8 cellular contexts compared by ENCODE assay signal in genomic region chr10:104268691-104269645, GRCh38. TPM values are rescaled to one million over a fixed set of nuclear protein-coding genes. Genes with fewer than 3 reads are reported as not detected.
DNase-seq lines count a peak whose midpoint lies in the region; ATAC-seq and TF ChIP-seq lines count a peak whose summit lies in the region.

Gene GSTO2, plus strand, starts transcription at chr10:104269184. Its CDS starts 5,732 bp downstream, at chr10:104274916.

- peak within 1 kb of the TSS; percentile 93 for H3K4me3 Mint-ChIP-seq in T-helper 2 cell treated with Interferon-gamma antibody and Interleukin-4, amounts not matched to agents 5 μg/mL and 100 μg/mL, for 36 hours

- WGBS in hepatocyte (ENCODE audit: low lambda C conversion rate, missing lambda C conversion rate): 12% methylated on average over 60 of the region's 60 CpGs
- 1% methylated on average over 58 to 60 of the region's 60 CpGs for WGBS in aorta, 2 donors

- peak within 1 kb of the TSS; percentile 54 for H3K4me3 ChIP-seq in hepatocyte
- H3K4me3 ChIP-seq in aorta (ENCODE audit: low read length in 2 of 2): peak within 1 kb of the TSS; percentile 58 to 84

- H3K27me3 ChIP-seq in hepatocyte (no peaks in the 10 kb centered on the region), aorta (ENCODE audit: control insufficient read depth in 1 of 2, insufficient read depth in 2 of 2, low read length in 1 of 2) (no peaks in the 10 kb centered on the region)

- no peaks in the 10 kb centered on the region for H3K9me3 Mint-ChIP-seq in T-helper 2 cell treated with Interferon-gamma antibody and Interleukin-4, amounts not matched to agents 5 μg/mL and 100 μg/mL, for 36 hours

- no peak for TF ChIP-seq CTCF in hepatocyte (IDR thresholded peaks at IDR 0.05; ENCODE audit: poor library complexity)

- H4K20me1 ChIP-seq in hepatocyte (ENCODE audit: insufficient read depth, poor library complexity, severe bottlenecking): no peaks in the 10 kb centered on the region

- no peaks in the 10 kb centered on the region for H3K27me3 Mint-ChIP-seq in T-helper 2 cell treated with Interferon-gamma antibody and Interleukin-4, amounts not matched to agents 5 μg/mL and 100 μg/mL, for 36 hours (ENCODE audit: low read depth)

- no peaks in the 10 kb centered on the region for H3K9me2 ChIP-seq in hepatocyte (replicated peaks; ENCODE audit: insufficient read depth)

- H3K9me3 ChIP-seq in hepatocyte (ENCODE audit: low read depth) (no peaks in the 10 kb centered on the region), aorta (ENCODE audit: control insufficient read depth, low read length) (no peaks in the 10 kb centered on the region)

- H3K27ac Mint-ChIP-seq in T-helper 2 cell treated with Interferon-gamma antibody and Interleukin-4, amounts not matched to agents 5 μg/mL and 100 μg/mL, for 36 hours: peak within 1 kb of the TSS; percentile 91

- H3K36me3 Mint-ChIP-seq in T-helper 2 cell treated with Interferon-gamma antibody and Interleukin-4, amounts not matched to agents 5 μg/mL and 100 μg/mL, for 36 hours (ENCODE audit: low read depth): peaks cover 39% of the 10 kb centered on the region

- peak within 1 kb of the TSS; percentile 81 for H3K4me2 ChIP-seq in hepatocyte

- ATAC-seq in HG02884 (IDR thresholded peaks at IDR 0.05; ENCODE audit: unreplicated experiment) (peak; percentile 99), aorta (ENCODE audit: low FRiP score) (peak; percentile 100)

- DNase-seq in NCI-H187 (lab: John Stamatoyannopoulos, UW) (peak; percentile 54 to 94), astrocyte of the hippocampus (ENCODE audit: low read depth, low spot score) (peak; percentile 100), hepatocyte (ENCODE audit: low spot score) (peak; percentile 98), renal cortical epithelial cell (ENCODE audit: low read depth) (peak; percentile 97), aorta (peak; percentile 99 to 100)
- DNase-seq in T-helper 2 cell treated with Interferon-gamma antibody and Interleukin-4, amounts not matched to agents 5 μg/mL and 100 μg/mL, for 36 hours (ENCODE audit: low spot score): peak; percentile 99

- H3K36me3 ChIP-seq in hepatocyte (replicated peaks; ENCODE audit: insufficient read depth, low read depth): no peaks in the 10 kb centered on the region
- peaks cover 2 to 3% of the 10 kb centered on the region in 2 donors for H3K36me3 ChIP-seq in aorta (ENCODE audit: control insufficient read depth in 1 of 2, insufficient read depth in 2 of 2, low read length in 1 of 2)

- H3K4me1 ChIP-seq in hepatocyte (ENCODE audit: insufficient read depth) (peaks cover 3% of the 10 kb centered on the region), aorta (ENCODE audit: control insufficient read depth in 1 of 2, insufficient read depth in 2 of 2, low read length in 2 of 2) (no peaks in the 10 kb centered on the region)

- H2AFZ ChIP-seq in hepatocyte: peak within 1 kb of the TSS; percentile 87

- intact Hi-C loops in aorta (cut with DNase I): no loop called here

- H3K4me1 Mint-ChIP-seq in T-helper 2 cell treated with Interferon-gamma antibody and Interleukin-4, amounts not matched to agents 5 μg/mL and 100 μg/mL, for 36 hours (ENCODE audit: low read depth): peaks cover 30% of the 10 kb centered on the region

- peak; percentile 89 for TF ChIP-seq POLR2A in GM15510 (IDR thresholded peaks at IDR 0.05; ENCODE audit: borderline replicate concordance, extremely low read depth, insufficient read length)

- H3K79me2 ChIP-seq in hepatocyte: peaks cover 7% of the 10 kb centered on the region

- H3K27ac ChIP-seq in hepatocyte (peak within 1 kb of the TSS; percentile 84), aorta (ENCODE audit: low read depth in 1 of 2, low read length in 2 of 2) (peak within 1 kb of the TSS; percentile 58 to 80)

RNA-seq across cellular contexts. Expression of gene GSTO2, which starts in this region (rescaled TPM):
- total RNA-seq in hepatocyte: 2.5 and 2.7 TPM in 2 replicates
- polyA plus RNA-seq in hepatocyte: 0.37 and 1.4 TPM in 2 replicates
- total RNA-seq in renal cortical epithelial cell: 8.5 and 8.9 TPM in 2 replicates
- 1 to 10 TPM; 1.7 to 3.5 TPM for total RNA-seq in aorta
- polyA plus RNA-seq in aorta: 1 to 10 TPM; 3.5 to 4.3 TPM

Comparison
In these comparisons a context has a peak if more than half of its experiments do, and no peak if none do; other contexts are left out.
1. Peak in every context shown above with its lines: DNase-seq, ATAC-seq, H3K4me3 ChIP-seq and H3K27ac ChIP-seq.